ENCODE assay signal across 8 cellular contexts in the genomic region with DNA sequence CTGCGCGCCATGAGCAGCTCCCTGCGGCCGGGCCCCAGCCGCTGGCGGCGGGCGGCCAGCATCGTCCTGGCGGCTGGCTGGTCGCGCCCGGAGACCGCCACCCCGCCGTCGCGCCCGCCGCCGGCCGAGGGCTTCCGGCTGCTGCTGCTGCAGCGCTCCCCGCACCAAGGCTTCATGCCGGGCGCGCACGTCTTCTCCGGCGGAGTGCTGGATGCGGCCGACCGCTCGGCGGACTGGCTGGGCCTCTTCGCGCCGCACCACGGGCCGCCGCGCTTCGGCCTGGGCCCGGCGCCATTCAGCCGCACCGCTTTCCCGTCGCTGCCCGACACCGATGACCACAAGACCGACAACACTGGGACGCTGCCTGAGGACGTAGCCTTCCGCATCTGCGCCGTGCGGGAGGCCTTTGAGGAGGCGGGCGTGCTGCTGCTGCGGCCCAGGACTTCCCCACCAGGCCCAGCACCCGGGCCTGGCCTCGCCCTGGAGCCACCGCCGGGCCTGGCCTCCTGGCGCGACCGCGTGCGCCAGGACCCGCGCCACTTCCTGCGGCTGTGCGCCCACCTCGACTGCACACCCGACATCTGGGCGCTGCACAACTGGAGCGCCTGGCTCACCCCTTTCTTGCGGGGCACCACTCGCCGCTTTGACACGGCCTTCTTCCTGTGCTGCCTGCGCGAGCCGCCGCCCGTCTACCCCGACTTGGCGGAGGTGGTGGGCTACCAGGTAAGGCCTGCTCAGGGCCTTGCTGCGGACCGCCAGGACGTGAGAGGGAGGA.
DNase-seq lines count a peak whose midpoint lies in the region; ATAC-seq and TF ChIP-seq lines count a peak whose summit lies in the region.

No MANE protein-coding gene starts in this region.

- H3K4me2 ChIP-seq in SU-DHL-6 (ENCODE audit: low read depth, low read length, poor library complexity, severe bottlenecking) = peak overlapping the region; percentile 60

- H3K79me2 ChIP-seq in SU-DHL-6 (ENCODE audit: insufficient read depth, low read length) = peaks cover 36% of the 10 kb centered on the region

- H3K36me3 ChIP-seq in SU-DHL-6 (ENCODE audit: low read length) = no peaks in the 10 kb centered on the region

- peak; percentile 63 for ATAC-seq in GM19467 (IDR thresholded peaks at IDR 0.05; ENCODE audit: unreplicated experiment)
- ATAC-seq in HG03521 (IDR thresholded peaks at IDR 0.05; ENCODE audit: unreplicated experiment) = peak; percentile 51

- H3K4me3 ChIP-seq in SU-DHL-6 (ENCODE audit: insufficient read depth, low read length, poor library complexity, severe bottlenecking) (peak overlapping the region; percentile 49), astrocyte of the spinal cord (ENCODE audit: low read depth, low read length) (peak overlapping the region; percentile 52)

- DNase-seq in EH (ENCODE audit: low read depth) = peak; percentile 76
- peak; percentile 62 for DNase-seq in astrocyte of the spinal cord (ENCODE audit: low read depth, low spot score)
- peak in 42 of 51 donors; percentile 10 to 74 (median 48) for DNase-seq in hypothalamus (lab: John Stamatoyannopoulos, UW)
- DNase-seq in putamen (ENCODE audit: low spot score) = peak; percentile 26
- DNase-seq in cortex of kidney (lab: John Stamatoyannopoulos, UW) = no peak

- peak overlapping the region; percentile 66 for H2AFZ ChIP-seq in SU-DHL-6 (ENCODE audit: low read depth, low read length, severe bottlenecking)

- peak overlapping the region; percentile 12 for H3K27ac ChIP-seq in SU-DHL-6 (ENCODE audit: low read depth, low read length)

- no peaks in the 10 kb centered on the region for H3K9me3 ChIP-seq in SU-DHL-6 (ENCODE audit: insufficient read depth, low read length)

- no peaks in the 10 kb centered on the region for H3F3A ChIP-seq in SU-DHL-6 (ENCODE audit: insufficient read depth)

- no peaks in the 10 kb centered on the region for H3K27me3 ChIP-seq in SU-DHL-6 (ENCODE audit: low read length)

- no peak for TF ChIP-seq CTCF in SU-DHL-6 (IDR thresholded peaks at IDR 0.05; ENCODE audit: insufficient read depth, low read length, poor library complexity, severe bottlenecking)
- no peak for TF ChIP-seq CTCF in astrocyte of the spinal cord (IDR thresholded peaks at IDR 0.05; ENCODE audit: low read depth, low read length)

- no peaks in the 10 kb centered on the region for H3K9me2 ChIP-seq in SU-DHL-6 (replicated peaks; ENCODE audit: insufficient read depth, low read length)

- peak overlapping the region; percentile 78 for H3K9ac ChIP-seq in SU-DHL-6 (ENCODE audit: low read length)

- no peaks in the 10 kb centered on the region for H4K20me1 ChIP-seq in SU-DHL-6 (ENCODE audit: low read depth, low read length)

- in situ Hi-C loops in astrocyte of the spinal cord (cut with HindIII; ENCODE audit: low sequenced_read_pairs) = no loop called here
